In the genomic region with DNA sequence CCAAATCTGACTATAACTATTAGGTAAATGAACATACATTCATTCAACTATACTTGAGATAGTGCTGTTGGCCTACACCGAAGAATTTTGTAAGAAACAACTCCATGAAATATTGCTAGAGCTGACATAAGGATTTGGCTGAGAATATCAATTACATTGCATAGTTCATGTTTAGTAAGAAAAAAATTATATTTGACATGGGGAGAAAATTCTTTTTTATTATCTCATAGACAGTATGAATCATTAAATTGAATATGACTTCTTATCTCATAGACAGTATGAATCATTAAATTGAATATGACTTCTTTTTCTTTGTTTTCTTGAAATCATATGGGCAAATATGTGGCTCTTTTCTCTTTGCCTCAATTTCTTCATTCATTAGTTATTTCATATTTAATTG, we compare ENCODE assay signal across 2 cellular contexts.
TF ChIP-seq lines count a peak whose summit lies in the region.

No MANE protein-coding gene starts in this region.

TF ChIP-seq in HCT116, 20 proteins besides CTCF, POLR2A, EP300 and RAD21 (continued from another document):
- TF ChIP-seq SP1 (IDR thresholded peaks at IDR 0.05; ENCODE audit: low read depth) = no peak
- TF ChIP-seq CEBPB (IDR thresholded peaks at IDR 0.05; ENCODE audit: low read depth) = no peak
- no peak for TF ChIP-seq EGR1 (IDR thresholded peaks at IDR 0.05; ENCODE audit: low read depth)
- TF ChIP-seq, protein P1, sequence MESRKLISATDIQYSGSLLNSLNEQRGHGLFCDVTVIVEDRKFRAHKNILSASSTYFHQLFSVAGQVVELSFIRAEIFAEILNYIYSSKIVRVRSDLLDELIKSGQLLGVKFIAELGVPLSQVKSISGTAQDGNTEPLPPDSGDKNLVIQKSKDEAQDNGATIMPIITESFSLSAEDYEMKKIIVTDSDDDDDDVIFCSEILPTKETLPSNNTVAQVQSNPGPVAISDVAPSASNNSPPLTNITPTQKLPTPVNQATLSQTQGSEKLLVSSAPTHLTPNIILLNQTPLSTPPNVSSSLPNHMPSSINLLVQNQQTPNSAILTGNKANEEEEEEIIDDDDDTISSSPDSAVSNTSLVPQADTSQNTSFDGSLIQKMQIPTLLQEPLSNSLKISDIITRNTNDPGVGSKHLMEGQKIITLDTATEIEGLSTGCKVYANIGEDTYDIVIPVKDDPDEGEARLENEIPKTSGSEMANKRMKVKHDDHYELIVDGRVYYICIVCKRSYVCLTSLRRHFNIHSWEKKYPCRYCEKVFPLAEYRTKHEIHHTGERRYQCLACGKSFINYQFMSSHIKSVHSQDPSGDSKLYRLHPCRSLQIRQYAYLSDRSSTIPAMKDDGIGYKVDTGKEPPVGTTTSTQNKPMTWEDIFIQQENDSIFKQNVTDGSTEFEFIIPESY (IDR thresholded peaks at IDR 0.05; ENCODE audit: extremely low read depth, insufficient replicate concordance, low read length) = no peak
- TF ChIP-seq, protein P2, sequence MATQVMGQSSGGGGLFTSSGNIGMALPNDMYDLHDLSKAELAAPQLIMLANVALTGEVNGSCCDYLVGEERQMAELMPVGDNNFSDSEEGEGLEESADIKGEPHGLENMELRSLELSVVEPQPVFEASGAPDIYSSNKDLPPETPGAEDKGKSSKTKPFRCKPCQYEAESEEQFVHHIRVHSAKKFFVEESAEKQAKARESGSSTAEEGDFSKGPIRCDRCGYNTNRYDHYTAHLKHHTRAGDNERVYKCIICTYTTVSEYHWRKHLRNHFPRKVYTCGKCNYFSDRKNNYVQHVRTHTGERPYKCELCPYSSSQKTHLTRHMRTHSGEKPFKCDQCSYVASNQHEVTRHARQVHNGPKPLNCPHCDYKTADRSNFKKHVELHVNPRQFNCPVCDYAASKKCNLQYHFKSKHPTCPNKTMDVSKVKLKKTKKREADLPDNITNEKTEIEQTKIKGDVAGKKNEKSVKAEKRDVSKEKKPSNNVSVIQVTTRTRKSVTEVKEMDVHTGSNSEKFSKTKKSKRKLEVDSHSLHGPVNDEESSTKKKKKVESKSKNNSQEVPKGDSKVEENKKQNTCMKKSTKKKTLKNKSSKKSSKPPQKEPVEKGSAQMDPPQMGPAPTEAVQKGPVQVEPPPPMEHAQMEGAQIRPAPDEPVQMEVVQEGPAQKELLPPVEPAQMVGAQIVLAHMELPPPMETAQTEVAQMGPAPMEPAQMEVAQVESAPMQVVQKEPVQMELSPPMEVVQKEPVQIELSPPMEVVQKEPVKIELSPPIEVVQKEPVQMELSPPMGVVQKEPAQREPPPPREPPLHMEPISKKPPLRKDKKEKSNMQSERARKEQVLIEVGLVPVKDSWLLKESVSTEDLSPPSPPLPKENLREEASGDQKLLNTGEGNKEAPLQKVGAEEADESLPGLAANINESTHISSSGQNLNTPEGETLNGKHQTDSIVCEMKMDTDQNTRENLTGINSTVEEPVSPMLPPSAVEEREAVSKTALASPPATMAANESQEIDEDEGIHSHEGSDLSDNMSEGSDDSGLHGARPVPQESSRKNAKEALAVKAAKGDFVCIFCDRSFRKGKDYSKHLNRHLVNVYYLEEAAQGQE (IDR thresholded peaks at IDR 0.05; ENCODE audit: low read depth) = no peak
- TF ChIP-seq CBX3 (IDR thresholded peaks at IDR 0.05; ENCODE audit: low read depth) = no peak
- TF ChIP-seq ZFX (IDR thresholded peaks at IDR 0.05) = no peak
- no peak for TF ChIP-seq ELF1 (IDR thresholded peaks at IDR 0.05; ENCODE audit: borderline replicate concordance, low read depth)
- no peak for TF ChIP-seq JUND (IDR thresholded peaks at IDR 0.05)
TF ChIP-seq in HCT116: peak in this region for 0.

TF ChIP-seq in SK-N-SH, 30 proteins besides CTCF, POLR2A, EP300 and RAD21 (continued from another document):
- no peak for TF ChIP-seq SIN3A (IDR thresholded peaks at IDR 0.05; ENCODE audit: borderline replicate concordance, low read depth, low read length)
- TF ChIP-seq POLR2AphosphoS5 (IDR thresholded peaks at IDR 0.05; ENCODE audit: low read depth, low read length) = no peak
- peak; percentile 42 for TF ChIP-seq JUND (IDR thresholded peaks at IDR 0.05)
- TF ChIP-seq, protein P3, sequence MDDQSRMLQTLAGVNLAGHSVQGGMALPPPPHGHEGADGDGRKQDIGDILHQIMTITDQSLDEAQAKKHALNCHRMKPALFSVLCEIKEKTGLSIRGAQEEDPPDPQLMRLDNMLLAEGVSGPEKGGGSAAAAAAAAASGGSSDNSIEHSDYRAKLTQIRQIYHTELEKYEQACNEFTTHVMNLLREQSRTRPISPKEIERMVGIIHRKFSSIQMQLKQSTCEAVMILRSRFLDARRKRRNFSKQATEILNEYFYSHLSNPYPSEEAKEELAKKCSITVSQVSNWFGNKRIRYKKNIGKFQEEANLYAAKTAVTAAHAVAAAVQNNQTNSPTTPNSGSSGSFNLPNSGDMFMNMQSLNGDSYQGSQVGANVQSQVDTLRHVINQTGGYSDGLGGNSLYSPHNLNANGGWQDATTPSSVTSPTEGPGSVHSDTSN (IDR thresholded peaks at IDR 0.05) = peak; percentile 78
TF ChIP-seq in SK-N-SH: peak in this region for 4.
